In the genomic region with DNA sequence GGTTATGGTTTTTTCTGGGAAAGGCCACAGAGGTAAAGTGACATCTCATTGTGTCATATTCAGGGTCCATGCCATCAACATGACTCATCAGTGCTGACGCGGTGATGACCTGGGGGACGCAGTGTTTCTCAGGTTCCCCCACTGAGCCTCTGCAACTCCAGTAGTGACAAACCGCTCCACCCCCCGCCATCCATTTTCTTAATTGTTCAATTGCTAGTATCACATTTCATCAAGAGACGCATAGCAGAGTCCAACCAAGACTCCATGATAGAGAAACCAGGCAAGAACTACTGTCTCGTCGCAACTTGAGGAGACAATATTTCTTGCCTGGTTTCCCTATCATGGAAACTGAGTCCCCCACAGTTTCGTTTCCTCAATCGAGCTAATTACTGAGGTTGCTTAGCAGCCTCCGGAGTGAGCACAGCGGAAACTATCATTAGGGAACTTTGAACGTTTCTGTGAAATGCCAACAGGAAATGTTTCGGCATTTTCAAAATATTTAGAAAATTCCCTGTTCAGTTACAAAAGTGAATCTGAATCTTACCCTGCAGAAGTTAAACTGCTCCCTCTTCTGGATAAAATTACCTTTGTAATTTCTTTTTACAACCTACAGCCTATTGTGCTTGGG, we compare ENCODE assay signal across 7 cellular contexts.
DNase-seq lines count a peak whose midpoint lies in the region; ATAC-seq and FAIRE-seq lines count a peak whose summit lies in the region.

No MANE protein-coding gene starts in this region.

- ATAC-seq in stimulated activated naive B cell treated with anti-CD40 and anti-IgM and Interleukin-4, amounts not matched to agents 10 μg/mL and 1 μg/mL and 100 μg/mL, for 72 hours (replicated peaks), result peak; percentile 51 to 52

- H3K9ac ChIP-seq in mucosa of stomach (ENCODE audit: low read length), result peak overlapping the region; percentile 63

- no peaks in the 10 kb centered on the region for H3K27me3 Mint-ChIP-seq in stimulated activated naive B cell treated with anti-CD40 and anti-IgM and Interleukin-4, amounts not matched to agents 10 μg/mL and 1 μg/mL and 100 μg/mL, for 72 hours

- H3K27me3 ChIP-seq in effector memory CD4-positive, alpha-beta T cell (replicated peaks; ENCODE audit: control insufficient read depth, insufficient read depth, low read length, poor library complexity, severe bottlenecking), result no peaks in the 10 kb centered on the region
- H3K27me3 ChIP-seq in mucosa of stomach (ENCODE audit: control insufficient read depth, insufficient read depth, low read length), result no peaks in the 10 kb centered on the region

- H3K4me3 ChIP-seq in effector memory CD4-positive, alpha-beta T cell (ENCODE audit: insufficient read depth, low read depth, low read length, poor library complexity, severe bottlenecking), result peak overlapping the region; percentile 40
- peak overlapping the region; percentile 10 for H3K4me3 ChIP-seq in mucosa of stomach (ENCODE audit: low read length)

- peak overlapping the region; percentile 69 for H3K27ac ChIP-seq in effector memory CD4-positive, alpha-beta T cell (ENCODE audit: insufficient read depth, low read length, poor library complexity, severe bottlenecking)

- H3K27ac Mint-ChIP-seq in stimulated activated naive B cell treated with anti-CD40 and anti-IgM and Interleukin-4, amounts not matched to agents 10 μg/mL and 1 μg/mL and 100 μg/mL, for 72 hours, result peak overlapping the region; percentile 93

- H3K9me3 ChIP-seq in effector memory CD4-positive, alpha-beta T cell (ENCODE audit: control insufficient read depth, low read length), result no peaks in the 10 kb centered on the region
- H3K9me3 ChIP-seq in mucosa of stomach (ENCODE audit: control insufficient read depth, low read length), result no peaks in the 10 kb centered on the region

- peaks cover 3% of the 10 kb centered on the region in 2 donors for H3K36me3 Mint-ChIP-seq in stimulated activated naive B cell treated with anti-CD40 and anti-IgM and Interleukin-4, amounts not matched to agents 10 μg/mL and 1 μg/mL and 100 μg/mL, for 72 hours

- H3K4me3 Mint-ChIP-seq in stimulated activated naive B cell treated with anti-CD40 and anti-IgM and Interleukin-4, amounts not matched to agents 10 μg/mL and 1 μg/mL and 100 μg/mL, for 72 hours, result peak overlapping the region; percentile 74

- H3K9me3 Mint-ChIP-seq in stimulated activated naive B cell treated with anti-CD40 and anti-IgM and Interleukin-4, amounts not matched to agents 10 μg/mL and 1 μg/mL and 100 μg/mL, for 72 hours, result peaks cover 3% of the 10 kb centered on the region in 2 donors

- no peaks in the 10 kb centered on the region for H3K36me3 ChIP-seq in effector memory CD4-positive, alpha-beta T cell (ENCODE audit: control insufficient read depth, insufficient read depth, low read length)
- H3K36me3 ChIP-seq in mucosa of stomach (ENCODE audit: control insufficient read depth, insufficient read depth, low read length), result no peaks in the 10 kb centered on the region

- peaks cover 53 to 77% of the 10 kb centered on the region in 2 donors for H3K4me1 Mint-ChIP-seq in stimulated activated naive B cell treated with anti-CD40 and anti-IgM and Interleukin-4, amounts not matched to agents 10 μg/mL and 1 μg/mL and 100 μg/mL, for 72 hours

- peak; percentile 72 for FAIRE-seq in GM19239 (lab: Jason Lieb, UNC)

- peaks cover 55% of the 10 kb centered on the region for H3K4me1 ChIP-seq in effector memory CD4-positive, alpha-beta T cell (ENCODE audit: control insufficient read depth, insufficient read depth, low read length, poor library complexity, severe bottlenecking)
- peaks cover 32% of the 10 kb centered on the region for H3K4me1 ChIP-seq in mucosa of stomach (ENCODE audit: control insufficient read depth, insufficient read depth, low read length)

- DNase-seq in GM19239 (ENCODE audit: insufficient read length, low spot score) (no peak), NCI-H1436 treated with DMSO at 0.1 percent for 48 hours (lab: John Stamatoyannopoulos, UW) (peak; percentile 23), putamen (ENCODE audit: low spot score) (no peak)
- DNase-seq in activated CD4-positive, alpha-beta T cell treated with anti-CD3 and anti-CD28 coated beads, Interleukin-2, amount 50 U/mL, for 4 hours, result peak; percentile 81 to 82
- DNase-seq in effector memory CD4-positive, alpha-beta T cell, result peak; percentile 54 to 71 (median 70)
- peak; percentile 71 for DNase-seq in stimulated activated naive B cell treated with anti-CD40 and anti-IgM and Interleukin-4, amounts not matched to agents 10 μg/mL and 1 μg/mL and 100 μg/mL, for 72 hours

Comparison
In these comparisons a context has a peak if more than half of its experiments do, and no peak if none do; other contexts are left out.
1. DNase-seq: peak in NCI-H1436 treated with DMSO at 0.1 percent for 48 hours (single experiment), activated CD4-positive, alpha-beta T cell treated with anti-CD3 and anti-CD28 coated beads, Interleukin-2, amount 50 U/mL, for 4 hours (2 of 2), effector memory CD4-positive, alpha-beta T cell (3 of 3) and stimulated activated naive B cell treated with anti-CD40 and anti-IgM and Interleukin-4, amounts not matched to agents 10 μg/mL and 1 μg/mL and 100 μg/mL, for 72 hours (single experiment); none in GM19239 (single experiment) and putamen (single experiment).